16 cellular contexts compared by ENCODE assay signal in genomic region chr13:50401721-50402510, GRCh38.
DNase-seq lines count a peak whose midpoint lies in the region; TF ChIP-seq lines count a peak whose summit lies in the region.
"Had no signal": no experiment of that assay in that cellular context is flagged by ENCODE, and none has a peak within 500 bp of the region (broad histone marks: within the 10 kb centered on the region; RNA-seq: fewer than 3 reads in every experiment).

No MANE protein-coding gene starts in this region.

- no peak for TF ChIP-seq CTCF in fibroblast of mammary gland (conservative IDR thresholded peaks at IDR 0.05; ENCODE audit: control insufficient read depth, insufficient read depth, low read depth, low read length)

- DNase-seq in Daoy (ENCODE audit: low read depth) (peak; percentile 41), RPMI7951 (ENCODE audit: low read depth) (peak; percentile 45), fibroblast of mammary gland (ENCODE audit: low read depth) (peak; percentile 81), skeletal muscle cell (ENCODE audit: low read depth) (peak; percentile 47), HT-29 (ENCODE audit: low spot score) (no peak), dedifferentiated amniotic fluid mesenchymal stem cell (ENCODE audit: extremely low spot score) (no peak), pons (ENCODE audit: low spot score) (no peak), AG08396 (ENCODE audit: low spot score) (no peak)
- DNase-seq: activated CD4-positive, alpha-beta T cell treated with anti-CD3 and anti-CD28 coated beads, Interleukin-2, amount 50 U/mL, for 4 hours; activated T-cell treated with anti-CD3 and anti-CD28 coated beads, Interleukin-2, amount 50 U/mL, for 72 hours; CD8-positive, alpha-beta T cell; GF-D8; NCI-H1048; stimulated activated CD4-positive, alpha-beta T cell treated with anti-CD3 and anti-CD28 coated beads, Interleukin-15, amount 100 ng/mL, for 24 hours; testis had no signal

- H3K4me3 ChIP-seq in fibroblast of mammary gland (ENCODE audit: control insufficient read depth, low read depth, low read length) (no peak overlapping the region), skeletal muscle cell (ENCODE audit: low read depth, low read length) (no peak overlapping the region)
- H3K4me3 ChIP-seq: SJSA1, testis had no signal

Comparison
In these comparisons a context has a peak if more than half of its experiments do, and no peak if none do; other contexts are left out.
1. DNase-seq: peak in Daoy (single experiment), RPMI7951 (single experiment), fibroblast of mammary gland (single experiment) and skeletal muscle cell (single experiment); none in HT-29 (single experiment), dedifferentiated amniotic fluid mesenchymal stem cell (single experiment), pons (single experiment) and AG08396 (single experiment).